In the genomic region with DNA sequence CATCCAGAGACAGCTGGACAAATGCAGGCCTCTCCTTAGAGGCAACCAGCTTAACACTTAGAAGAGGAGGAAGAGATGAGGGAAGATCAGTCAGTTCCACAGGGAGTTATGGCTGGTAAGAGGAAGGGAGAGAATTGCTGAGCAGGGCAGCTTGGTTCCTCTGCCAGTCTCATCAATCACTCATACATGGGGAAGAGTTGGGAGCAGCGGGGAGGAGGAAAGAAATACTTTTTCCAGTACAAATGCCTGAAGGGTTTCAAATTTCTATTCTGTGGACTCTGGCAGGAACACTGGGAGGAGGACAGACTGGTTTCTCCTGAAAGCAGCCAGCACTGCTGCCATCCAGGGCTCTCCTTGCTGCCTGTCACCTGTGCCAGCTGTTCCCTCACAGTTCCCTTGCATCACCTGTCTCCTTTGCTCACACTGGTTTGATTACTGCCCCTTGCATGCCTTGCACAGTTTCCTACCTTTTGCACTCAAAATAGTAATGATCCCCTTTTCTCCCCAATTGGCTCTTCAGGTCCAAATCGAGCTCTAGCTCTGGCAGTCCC, we compare ENCODE assay signal across 1 cellular context.
TF ChIP-seq lines count a peak whose summit lies in the region.

No MANE protein-coding gene starts in this region.

TF ChIP-seq in HepG2, 621 proteins besides CTCF, POLR2A, EP300 and RAD21:
- no peak for TF ChIP-seq TARDBP (CRISPR knock-in tag; IDR thresholded peaks at IDR 0.05)
- no peak for TF ChIP-seq SNAPC2 (CRISPR knock-in tag; IDR thresholded peaks at IDR 0.05)
- no peak for TF ChIP-seq POGZ (CRISPR knock-in tag; IDR thresholded peaks at IDR 0.05)
- TF ChIP-seq, protein P1, sequence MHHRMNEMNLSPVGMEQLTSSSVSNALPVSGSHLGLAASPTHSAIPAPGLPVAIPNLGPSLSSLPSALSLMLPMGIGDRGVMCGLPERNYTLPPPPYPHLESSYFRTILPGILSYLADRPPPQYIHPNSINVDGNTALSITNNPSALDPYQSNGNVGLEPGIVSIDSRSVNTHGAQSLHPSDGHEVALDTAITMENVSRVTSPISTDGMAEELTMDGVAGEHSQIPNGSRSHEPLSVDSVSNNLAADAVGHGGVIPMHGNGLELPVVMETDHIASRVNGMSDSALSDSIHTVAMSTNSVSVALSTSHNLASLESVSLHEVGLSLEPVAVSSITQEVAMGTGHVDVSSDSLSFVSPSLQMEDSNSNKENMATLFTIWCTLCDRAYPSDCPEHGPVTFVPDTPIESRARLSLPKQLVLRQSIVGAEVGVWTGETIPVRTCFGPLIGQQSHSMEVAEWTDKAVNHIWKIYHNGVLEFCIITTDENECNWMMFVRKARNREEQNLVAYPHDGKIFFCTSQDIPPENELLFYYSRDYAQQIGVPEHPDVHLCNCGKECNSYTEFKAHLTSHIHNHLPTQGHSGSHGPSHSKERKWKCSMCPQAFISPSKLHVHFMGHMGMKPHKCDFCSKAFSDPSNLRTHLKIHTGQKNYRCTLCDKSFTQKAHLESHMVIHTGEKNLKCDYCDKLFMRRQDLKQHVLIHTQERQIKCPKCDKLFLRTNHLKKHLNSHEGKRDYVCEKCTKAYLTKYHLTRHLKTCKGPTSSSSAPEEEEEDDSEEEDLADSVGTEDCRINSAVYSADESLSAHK (CRISPR knock-in tag; IDR thresholded peaks at IDR 0.05; ENCODE audit: borderline replicate concordance): no peak
- no peak for TF ChIP-seq ZFX (CRISPR knock-in tag; IDR thresholded peaks at IDR 0.05; ENCODE audit: low read depth)
- TF ChIP-seq, protein P2, sequence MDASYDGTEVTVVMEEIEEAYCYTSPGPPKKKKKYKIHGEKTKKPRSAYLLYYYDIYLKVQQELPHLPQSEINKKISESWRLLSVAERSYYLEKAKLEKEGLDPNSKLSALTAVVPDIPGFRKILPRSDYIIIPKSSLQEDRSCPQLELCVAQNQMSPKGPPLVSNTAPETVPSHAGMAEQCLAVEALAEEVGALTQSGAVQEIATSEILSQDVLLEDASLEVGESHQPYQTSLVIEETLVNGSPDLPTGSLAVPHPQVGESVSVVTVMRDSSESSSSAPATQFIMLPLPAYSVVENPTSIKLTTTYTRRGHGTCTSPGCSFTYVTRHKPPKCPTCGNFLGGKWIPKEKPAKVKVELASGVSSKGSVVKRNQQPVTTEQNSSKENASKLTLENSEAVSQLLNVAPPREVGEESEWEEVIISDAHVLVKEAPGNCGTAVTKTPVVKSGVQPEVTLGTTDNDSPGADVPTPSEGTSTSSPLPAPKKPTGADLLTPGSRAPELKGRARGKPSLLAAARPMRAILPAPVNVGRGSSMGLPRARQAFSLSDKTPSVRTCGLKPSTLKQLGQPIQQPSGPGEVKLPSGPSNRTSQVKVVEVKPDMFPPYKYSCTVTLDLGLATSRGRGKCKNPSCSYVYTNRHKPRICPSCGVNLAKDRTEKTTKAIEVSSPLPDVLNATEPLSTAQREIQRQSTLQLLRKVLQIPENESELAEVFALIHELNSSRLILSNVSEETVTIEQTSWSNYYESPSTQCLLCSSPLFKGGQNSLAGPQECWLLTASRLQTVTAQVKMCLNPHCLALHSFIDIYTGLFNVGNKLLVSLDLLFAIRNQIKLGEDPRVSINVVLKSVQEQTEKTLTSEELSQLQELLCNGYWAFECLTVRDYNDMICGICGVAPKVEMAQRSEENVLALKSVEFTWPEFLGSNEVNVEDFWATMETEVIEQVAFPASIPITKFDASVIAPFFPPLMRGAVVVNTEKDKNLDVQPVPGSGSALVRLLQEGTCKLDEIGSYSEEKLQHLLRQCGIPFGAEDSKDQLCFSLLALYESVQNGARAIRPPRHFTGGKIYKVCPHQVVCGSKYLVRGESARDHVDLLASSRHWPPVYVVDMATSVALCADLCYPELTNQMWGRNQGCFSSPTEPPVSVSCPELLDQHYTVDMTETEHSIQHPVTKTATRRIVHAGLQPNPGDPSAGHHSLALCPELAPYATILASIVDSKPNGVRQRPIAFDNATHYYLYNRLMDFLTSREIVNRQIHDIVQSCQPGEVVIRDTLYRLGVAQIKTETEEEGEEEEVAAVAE (CRISPR knock-in tag; IDR thresholded peaks at IDR 0.05; ENCODE audit: borderline replicate concordance): no peak
- TF ChIP-seq, protein P3, sequence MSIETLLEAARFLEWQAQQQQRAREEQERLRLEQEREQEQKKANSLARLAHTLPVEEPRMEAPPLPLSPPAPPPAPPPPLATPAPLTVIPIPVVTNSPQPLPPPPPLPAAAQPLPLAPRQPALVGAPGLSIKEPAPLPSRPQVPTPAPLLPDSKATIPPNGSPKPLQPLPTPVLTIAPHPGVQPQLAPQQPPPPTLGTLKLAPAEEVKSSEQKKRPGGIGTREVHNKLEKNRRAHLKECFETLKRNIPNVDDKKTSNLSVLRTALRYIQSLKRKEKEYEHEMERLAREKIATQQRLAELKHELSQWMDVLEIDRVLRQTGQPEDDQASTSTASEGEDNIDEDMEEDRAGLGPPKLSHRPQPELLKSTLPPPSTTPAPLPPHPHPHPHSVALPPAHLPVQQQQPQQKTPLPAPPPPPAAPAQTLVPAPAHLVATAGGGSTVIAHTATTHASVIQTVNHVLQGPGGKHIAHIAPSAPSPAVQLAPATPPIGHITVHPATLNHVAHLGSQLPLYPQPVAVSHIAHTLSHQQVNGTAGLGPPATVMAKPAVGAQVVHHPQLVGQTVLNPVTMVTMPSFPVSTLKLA (IDR thresholded peaks at IDR 0.05): no peak
